In genomic region chr18:63844254-63844653, GRCh38 we compare ENCODE assay signal across 8 cellular contexts. TPM values are rescaled to one million over a fixed set of nuclear protein-coding genes. Genes with fewer than 3 reads are reported as not detected.
A peak's percentile ranks its signal among the peaks of the same experiment; 100 is the strongest.
DNase-seq lines count a peak whose midpoint lies in the region; ATAC-seq and TF ChIP-seq lines count a peak whose summit lies in the region.

No MANE protein-coding gene starts in this region.

- 15% methylated on average over 3 of the region's 3 CpGs for WGBS in right cardiac atrium
- 0 to 14% methylated on average over 2 to 3 of the region's 3 CpGs for WGBS in transverse colon (ENCODE audit: low coverage in 1 of 2), 2 donors
- WGBS in sigmoid colon, 2 donors, result 9 to 13% methylated on average over 3 of the region's 3 CpGs

- peaks cover 21% of the 10 kb centered on the region for H3K27me3 ChIP-seq in cardiac muscle cell
- no peaks in the 10 kb centered on the region for H3K27me3 ChIP-seq in right cardiac atrium (ENCODE audit: control insufficient read depth, insufficient read depth)
- H3K27me3 ChIP-seq in transverse colon, result peaks cover 5% of the 10 kb centered on the region
- no peaks in the 10 kb centered on the region for H3K27me3 ChIP-seq in sigmoid colon

- DNase-seq in cardiac muscle cell (ENCODE audit: low read depth in 1 of 2, low spot score in 1 of 2) (peak; percentile 34 to 46), right cardiac atrium (no peak), NOMO-1 (lab: John Stamatoyannopoulos, UW; ENCODE audit: unreplicated experiment in 2 of 2) (peak; percentile 25 to 54), fibroblast of peridontal ligament (ENCODE audit: extremely low read depth) (peak; percentile 79), transverse colon (no peak), anterior cingulate cortex (lab: John Stamatoyannopoulos, UW) (no peak), sigmoid colon (no peak)

- ATAC-seq in right cardiac atrium (no peak), HG02973 (IDR thresholded peaks at IDR 0.05; ENCODE audit: unreplicated experiment) (peak; percentile 46)

- H3K9me3 ChIP-seq in cardiac muscle cell (ENCODE audit: low read depth) (no peaks in the 10 kb centered on the region), right cardiac atrium (ENCODE audit: control insufficient read depth, low read length) (no peaks in the 10 kb centered on the region), transverse colon (no peaks in the 10 kb centered on the region), sigmoid colon (no peaks in the 10 kb centered on the region)

- no peak for TF ChIP-seq POLR2A in transverse colon (IDR thresholded peaks at IDR 0.05)
- no peak for TF ChIP-seq POLR2A in sigmoid colon (IDR thresholded peaks at IDR 0.05)

- H3K4me3 ChIP-seq in cardiac muscle cell (no peak overlapping the region), right cardiac atrium (ENCODE audit: low read length) (no peak overlapping the region), transverse colon (no peak overlapping the region), sigmoid colon (no peak overlapping the region)

- in situ Hi-C loops in transverse colon (cut with MboI; ENCODE audit: low pct_ligation_motif_present in 1 of 4, low pct_unique_long_range_greater_than_20kb in 1 of 4, low sequenced_read_pairs in 3 of 4), result loop anchor here (10.0 to 25.0 kb wide), 2 partner anchors 319 to 332 kb away; no protein-coding TSS in a partner anchor

- TF ChIP-seq EP300 in transverse colon (IDR thresholded peaks at IDR 0.05; ENCODE audit: low read depth), result no peak
- TF ChIP-seq EP300 in sigmoid colon (IDR thresholded peaks at IDR 0.05), result no peak

- no peaks in the 10 kb centered on the region for H3K4me1 ChIP-seq in cardiac muscle cell (ENCODE audit: low read depth)
- no peaks in the 10 kb centered on the region for H3K4me1 ChIP-seq in right cardiac atrium (ENCODE audit: control insufficient read depth, insufficient read depth, low read length)
- H3K4me1 ChIP-seq in transverse colon, result no peaks in the 10 kb centered on the region
- H3K4me1 ChIP-seq in sigmoid colon, result peaks cover 0 to 6% (median 0%) of the 10 kb centered on the region in 4 donors

- peak; percentile 46 for TF ChIP-seq CTCF in cardiac muscle cell (IDR thresholded peaks at IDR 0.05; ENCODE audit: low read depth, low read length)
- peak in 4 of 5 experiments; percentile 10 to 22 (median 17) for TF ChIP-seq CTCF in transverse colon (IDR thresholded peaks at IDR 0.05)
- TF ChIP-seq CTCF in sigmoid colon (IDR thresholded peaks at IDR 0.05), result peak in 2 of 4 experiments; percentile 22 to 44

- H3K27ac ChIP-seq in cardiac muscle cell (no peak overlapping the region), right cardiac atrium (ENCODE audit: low read length) (no peak overlapping the region), transverse colon (no peak overlapping the region), sigmoid colon (no peak overlapping the region)

- intact Hi-C loops in right cardiac atrium (cut with DNase I) (loop anchor here in 2 of 4 donors (10.0 kb wide), 1 partner anchor 319 kb away; no protein-coding TSS in a partner anchor), transverse colon (cut with DNase I; ENCODE audit: low total_unique reads) (loop anchor here (5.0 kb wide), 1 partner anchor 327 kb away; no protein-coding TSS in a partner anchor), sigmoid colon (cut with DNase I) (no loop called here)

- H3K36me3 ChIP-seq in cardiac muscle cell (no peaks in the 10 kb centered on the region), transverse colon (no peaks in the 10 kb centered on the region), sigmoid colon (no peaks in the 10 kb centered on the region)

RNA-seq across cellular contexts. Expression of gene SERPINB2, which starts 43.3 kb away (rescaled TPM):
- total RNA-seq in cardiac muscle cell (not detected in 2 replicates), right cardiac atrium (not detected), transverse colon (10 to 100 TPM in 1 of 4 donors, not detected in 3; 48.3 TPM), sigmoid colon (under 1 TPM in 2 of 4 donors, not detected in 2; 0.33 to 0.81 TPM)
- polyA plus RNA-seq in cardiac muscle cell (not detected in 2 replicates), right cardiac atrium (not detected), sigmoid colon (1 to 10 TPM in 1 of 3 donors, under 1 TPM in 2; 0.10 to 1.4 (median 0.60) TPM)

Comparison
In these comparisons a context has a peak if more than half of its experiments do, and no peak if none do; other contexts are left out.
1. DNase-seq: peak in cardiac muscle cell (2 of 2), NOMO-1 (2 of 2) and fibroblast of peridontal ligament (single experiment); none in right cardiac atrium (0 of 3), transverse colon (single experiment), anterior cingulate cortex (0 of 58) and sigmoid colon (single experiment).